9 cellular contexts compared by ENCODE assay signal in the genomic region with DNA sequence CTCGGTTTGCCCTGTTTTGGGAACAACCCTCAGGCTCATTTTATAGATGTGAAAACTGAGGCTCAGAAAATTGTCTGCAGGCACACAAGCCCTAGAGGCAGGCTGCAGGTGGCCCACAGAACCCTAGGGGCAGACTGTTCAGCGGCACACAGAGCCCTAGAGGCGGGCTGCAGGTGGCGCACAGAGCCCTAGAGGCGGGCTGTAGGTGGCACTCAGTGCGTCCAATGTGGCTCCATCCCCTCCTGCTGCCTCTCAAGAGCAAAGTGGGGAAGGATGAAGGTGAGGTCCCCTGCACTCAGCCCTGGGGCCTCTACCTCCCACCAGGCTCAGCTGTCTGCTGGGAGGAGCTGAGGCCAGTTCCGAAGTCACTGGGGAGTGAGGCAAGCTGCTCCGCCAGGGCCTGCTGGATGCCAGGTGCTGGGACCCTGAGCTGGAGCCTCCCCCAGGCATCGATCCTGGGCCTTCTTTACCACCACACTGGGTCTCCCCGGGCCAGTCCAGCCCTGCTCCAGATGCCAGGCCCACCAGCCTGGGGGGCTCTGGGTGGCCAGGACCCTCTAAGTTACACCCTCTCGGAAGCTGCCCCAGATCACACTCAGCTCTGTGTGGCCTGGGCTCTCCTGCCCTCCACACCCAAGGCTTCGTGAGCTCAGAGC. TPM values are rescaled to one million over a fixed set of nuclear protein-coding genes. Genes with fewer than 3 reads are reported as not detected.
DNase-seq lines count a peak whose midpoint lies in the region; ATAC-seq and TF ChIP-seq lines count a peak whose summit lies in the region.
"Had no signal": no experiment of that assay in that cellular context is flagged by ENCODE, and none has a peak within 500 bp of the region (broad histone marks: within the 10 kb centered on the region; RNA-seq: fewer than 3 reads in every experiment).

No MANE protein-coding gene starts in this region.

- peaks cover 46% of the 10 kb centered on the region for H3K27me3 Mint-ChIP-seq in mesothelial cell of epicardium (ENCODE audit: low read depth)

- peak; percentile 34 for TF ChIP-seq CTCF in brain microvascular endothelial cell (IDR thresholded peaks at IDR 0.05; ENCODE audit: low read depth, low read length, missing control alignments)
- TF ChIP-seq CTCF in vagina (IDR thresholded peaks at IDR 0.05) = no peak
- no peak for TF ChIP-seq CTCF in mesothelial cell of epicardium (IDR thresholded peaks at IDR 0.05; ENCODE audit: unreplicated experiment)

- ATAC-seq in HG03039 (IDR thresholded peaks at IDR 0.05; ENCODE audit: unreplicated experiment) = peak; percentile 42

- intact Hi-C loops in vagina (cut with DNase I) = no loop called here

- H3K36me3 ChIP-seq in brain microvascular endothelial cell (replicated peaks) = no peaks in the 10 kb centered on the region
- H3K36me3 ChIP-seq in vagina = no peaks in the 10 kb centered on the region

- H3K9me3 Mint-ChIP-seq in mesothelial cell of epicardium = no peaks in the 10 kb centered on the region

- no peaks in the 10 kb centered on the region for H3K36me3 Mint-ChIP-seq in mesothelial cell of epicardium

- peak; percentile 14 for DNase-seq in NCI-H2107 (lab: John Stamatoyannopoulos, UW)
- no peak for DNase-seq in NCI-H2107 treated with DMSO at 0.1 percent for 48 hours (lab: John Stamatoyannopoulos, UW; ENCODE audit: unreplicated experiment)
- DNase-seq in brain microvascular endothelial cell = no peak
- peak; percentile 12 for DNase-seq in stimulated activated CD4-positive, alpha-beta T cell treated with anti-CD3 and anti-CD28 coated beads, Interleukin-2, amount 100 ng/mL, for 4 hours (ENCODE audit: low read depth)
- no peak for DNase-seq in vagina (ENCODE audit: extremely low spot score in 2 of 2)
- DNase-seq in mesothelial cell of epicardium (ENCODE audit: low spot score in 2 of 2, unreplicated experiment in 2 of 2) = no peak

- H3K27me3 ChIP-seq in brain microvascular endothelial cell (replicated peaks) (no peaks in the 10 kb centered on the region), vagina (no peaks in the 10 kb centered on the region)

- no peak overlapping the region for H3K27ac ChIP-seq in brain microvascular endothelial cell
- no peak overlapping the region for H3K27ac ChIP-seq in vagina
- H3K27ac ChIP-seq: C4-2B had no signal

- in situ Hi-C loops in brain microvascular endothelial cell (cut with HindIII; ENCODE audit: low pct_ligation_motif_present, low sequenced_read_pairs) = no loop called here

- no peaks in the 10 kb centered on the region for H3K9me3 ChIP-seq in vagina

- no peaks in the 10 kb centered on the region for H3K4me1 ChIP-seq in vagina

- TF ChIP-seq POLR2A in Raji (IDR thresholded peaks at IDR 0.05; ENCODE audit: insufficient read depth, low read depth, low read length) (peak; percentile 47), vagina (IDR thresholded peaks at IDR 0.05) (no peak)

- no peak overlapping the region for H3K4me3 Mint-ChIP-seq in mesothelial cell of epicardium

- H3K4me3 ChIP-seq in brain microvascular endothelial cell (ENCODE audit: low read depth, low read length) = no peak overlapping the region
- no peak overlapping the region for H3K4me3 ChIP-seq in vagina

- peaks cover 7% of the 10 kb centered on the region for H3K4me1 Mint-ChIP-seq in mesothelial cell of epicardium

- no peak overlapping the region for H3K27ac Mint-ChIP-seq in mesothelial cell of epicardium

RNA-seq across cellular contexts. Expression of gene ACY3, which starts 2.3 kb away (rescaled TPM):
- total RNA-seq in vagina = not detected
- total RNA-seq in mesothelial cell of epicardium = not detected in 3 replicates

RNA-seq across cellular contexts. Expression of gene TBX10, which starts 8.7 kb away (rescaled TPM):
- total RNA-seq in vagina (not detected), mesothelial cell of epicardium (not detected in 3 replicates)

RNA-seq across cellular contexts. Expression of gene NUDT8, which starts 18.5 kb away (rescaled TPM):
- total RNA-seq in vagina = 23.8 TPM
- 5.0 to 6.2 TPM (median 5.6 TPM) in 3 replicates for total RNA-seq in mesothelial cell of epicardium

RNA-seq across cellular contexts. Expression of gene ALDH3B2, which starts 26.2 kb away (rescaled TPM):
- total RNA-seq in vagina (19.9 TPM), mesothelial cell of epicardium (2.5 to 3.1 TPM (median 2.7 TPM) in 3 replicates)

RNA-seq across cellular contexts. Expression of gene NDUFV1, which starts 41.5 kb away (rescaled TPM):
- total RNA-seq in vagina (254 TPM), mesothelial cell of epicardium (179 to 187 TPM (median 180 TPM) in 3 replicates)

Comparison
In these comparisons a context has a peak if more than half of its experiments do, and no peak if none do; other contexts are left out.
1. DNase-seq: peak in NCI-H2107 (single experiment) and stimulated activated CD4-positive, alpha-beta T cell treated with anti-CD3 and anti-CD28 coated beads, Interleukin-2, amount 100 ng/mL, for 4 hours (single experiment); none in NCI-H2107 treated with DMSO at 0.1 percent for 48 hours (single experiment), brain microvascular endothelial cell (single experiment), vagina (0 of 2) and mesothelial cell of epicardium (0 of 2).